22 cellular contexts compared by ENCODE assay signal in the genomic region with DNA sequence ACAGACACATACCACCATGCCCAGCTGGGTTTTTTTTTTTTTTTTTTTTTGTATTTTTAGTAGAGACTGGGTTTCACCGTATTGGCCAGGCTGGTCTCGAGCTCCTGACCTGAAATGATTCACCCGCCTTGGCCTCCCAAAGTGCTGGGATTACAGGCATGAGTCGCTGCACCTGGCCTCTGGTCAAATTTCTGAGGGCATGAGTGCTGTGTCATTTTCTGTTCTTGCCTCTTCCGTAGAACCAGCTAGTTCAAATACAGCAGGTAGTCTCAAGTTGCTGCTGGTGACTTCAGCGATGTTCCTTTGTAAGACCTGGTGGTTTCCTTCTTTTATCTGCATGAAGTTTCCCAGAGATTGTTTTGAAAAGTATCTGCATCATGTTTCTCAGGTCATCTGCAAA.
DNase-seq lines count a peak whose midpoint lies in the region; ATAC-seq, FAIRE-seq and TF ChIP-seq lines count a peak whose summit lies in the region.
"Had no signal": no experiment of that assay in that cellular context is flagged by ENCODE, and none has a peak within 500 bp of the region (broad histone marks: within the 10 kb centered on the region; RNA-seq: fewer than 3 reads in every experiment).

No MANE protein-coding gene starts in this region.

- H3K4me3 ChIP-seq in epithelial cell of proximal tubule (ENCODE audit: low read depth, low read length) (no peak overlapping the region), coronary artery (no peak overlapping the region)
- H3K4me3 ChIP-seq: cardiac muscle cell, dorsolateral prefrontal cortex, left lung, mucosa of descending colon, SJSA1, thoracic aorta had no signal

- TF ChIP-seq CTCF in epithelial cell of proximal tubule (conservative IDR thresholded peaks at IDR 0.05; ENCODE audit: low read depth, low read length) (no peak), coronary artery (IDR thresholded peaks at IDR 0.05) (no peak)

- no peak overlapping the region for H3K27ac ChIP-seq in coronary artery
- H3K27ac ChIP-seq: cardiac muscle cell, dorsolateral prefrontal cortex, KMS-11, left lung, SJSA1, thoracic aorta had no signal

- DNase-seq in HK-2 (ENCODE audit: unreplicated experiment) (peak; percentile 60), RCC 7860 (ENCODE audit: low spot score) (peak; percentile 76), epithelial cell of proximal tubule (ENCODE audit: low read depth) (peak; percentile 54), renal cortical epithelial cell (ENCODE audit: low read depth) (peak; percentile 85), coronary artery (ENCODE audit: low spot score) (no peak), NCI-H1105 (lab: John Stamatoyannopoulos, UW) (no peak)
- DNase-seq in stimulated activated CD8-positive, alpha-beta memory T cell treated with anti-CD3 and anti-CD28 coated beads, Interleukin-4, amount 100 ng/mL, for 48 hours, result no peak
- DNase-seq: activated CD4-positive, alpha-beta T cell treated with anti-CD3 and anti-CD28 coated beads for 1 hour; activated naive CD8-positive, alpha-beta T cell treated with anti-CD3 and anti-CD28 coated beads, Interleukin-2, amount 50 U/mL, for 24 hours; CD8-positive, alpha-beta memory T cell; dorsolateral prefrontal cortex; left lung; mucosa of descending colon; NCI-H1436; NCI-H526 treated with DMSO at 0.1 percent for 48 hours; retina had no signal

- FAIRE-seq in RCC 7860 (lab: Jason Lieb, UNC), result peak; percentile 80

- no peak for ATAC-seq in GM18519 (IDR thresholded peaks at IDR 0.05; ENCODE audit: low FRiP score, unreplicated experiment)
- ATAC-seq: activated naive CD8-positive, alpha-beta T cell treated with anti-CD3 and anti-CD28 coated beads, Interleukin-2, amount 50 U/mL, for 24 hours; activated T-helper 17 cell treated with anti-CD3 and anti-CD28 coated beads, Interleukin-2, amount 50 U/mL, for 72 hours; left lung; mucosa of descending colon had no signal

Comparison
In these comparisons a context has a peak if more than half of its experiments do, and no peak if none do; other contexts are left out.
1. DNase-seq: peak in HK-2 (single experiment), RCC 7860 (single experiment), epithelial cell of proximal tubule (single experiment) and renal cortical epithelial cell (single experiment); none in stimulated activated CD8-positive, alpha-beta memory T cell treated with anti-CD3 and anti-CD28 coated beads, Interleukin-4, amount 100 ng/mL, for 48 hours (single experiment), coronary artery (single experiment) and NCI-H1105 (single experiment).